11 cellular contexts compared by ENCODE assay signal in genomic region chr6:105609375-105609991, GRCh38.
DNase-seq lines count a peak whose midpoint lies in the region; TF ChIP-seq lines count a peak whose summit lies in the region.
"Had no signal": no experiment of that assay in that cellular context is flagged by ENCODE, and none has a peak within 500 bp of the region (broad histone marks: within the 10 kb centered on the region; RNA-seq: fewer than 3 reads in every experiment).

No MANE protein-coding gene starts in this region.

- peaks cover 6% of the 10 kb centered on the region for H3K4me1 Mint-ChIP-seq in Caco-2 (ENCODE audit: low read depth, unreplicated experiment)
- peaks cover 23% of the 10 kb centered on the region for H3K4me1 Mint-ChIP-seq in neural crest cell

- no TSS peak for BruUV-seq in Caco-2 (replicated peaks; lab: Mats Ljungman, UMichigan)

- CTCF ChIA-PET in Caco-2 (lab: Charles Lee), result no interaction called here

- TF ChIP-seq CTCF in Caco-2 (IDR thresholded peaks at IDR 0.05; ENCODE audit: insufficient read depth in 1 of 2, low read depth in 1 of 2, low read length in 1 of 2, severe bottlenecking in 1 of 2, unreplicated experiment in 1 of 2) (no peak), neural crest cell (conservative IDR thresholded peaks at IDR 0.05) (no peak)

- H3K27me3 ChIP-seq in Caco-2 (replicated peaks; ENCODE audit: control insufficient read depth, insufficient read depth, low read length), result no peaks in the 10 kb centered on the region

- H3K36me3 Mint-ChIP-seq in Caco-2 (ENCODE audit: insufficient read depth, unreplicated experiment) (no peaks in the 10 kb centered on the region), neural crest cell (ENCODE audit: low read depth) (no peaks in the 10 kb centered on the region)

- H3K4me3 ChIP-seq in Caco-2 (ENCODE audit: low read depth, low read length), result no peak overlapping the region

- H3K4me1 ChIP-seq in Caco-2, result peaks cover 31% of the 10 kb centered on the region

- H3K9me3 Mint-ChIP-seq in Caco-2 (ENCODE audit: unreplicated experiment) (peaks cover 6% of the 10 kb centered on the region), neural crest cell (peaks cover 8% of the 10 kb centered on the region)
- H3K9me3 Mint-ChIP-seq: activated naive CD4-positive, alpha-beta T cell treated with anti-CD3 and anti-CD28 coated beads for 36 hours had no signal

- H3K27me3 Mint-ChIP-seq in Caco-2 (ENCODE audit: insufficient read depth, unreplicated experiment) (no peaks in the 10 kb centered on the region), neural crest cell (ENCODE audit: low read depth) (no peaks in the 10 kb centered on the region)

- POLR2A ChIA-PET in Caco-2 (lab: Charles Lee), result no interaction called here

- peak overlapping the region; percentile 77 for H3K27ac Mint-ChIP-seq in Caco-2 (ENCODE audit: unreplicated experiment)
- H3K27ac Mint-ChIP-seq in neural crest cell (ENCODE audit: unreplicated experiment), result peak overlapping the region; percentile 52
- H3K27ac Mint-ChIP-seq: activated naive CD4-positive, alpha-beta T cell treated with anti-CD3 and anti-CD28 coated beads for 36 hours; WTC11 had no signal

- DNase-seq in Caco-2 (no peak), SW480 (ENCODE audit: low spot score) (peak; percentile 49), fibroblast of peridontal ligament (ENCODE audit: extremely low read depth) (peak; percentile 71), neural crest cell (ENCODE audit: low read depth, low spot score) (no peak), COLO668 (lab: John Stamatoyannopoulos, UW; ENCODE audit: unreplicated experiment) (no peak), DMS 273 (lab: John Stamatoyannopoulos, UW; ENCODE audit: unreplicated experiment) (no peak), activated T-cell treated with anti-CD3 and anti-CD28 coated beads for 4 hours (no peak), mesenteric fat pad (ENCODE audit: low spot score) (no peak)
- DNase-seq: activated naive CD4-positive, alpha-beta T cell treated with anti-CD3 and anti-CD28 coated beads for 36 hours; NCI-H526 treated with DMSO at 0.1 percent for 48 hours had no signal

- no peaks in the 10 kb centered on the region for H3K9me3 ChIP-seq in Caco-2

- intact Hi-C loops in Caco-2 (cut with micrococcal nuclease; ENCODE audit: unreplicated experiment), result no loop called here

- H3K4me3 Mint-ChIP-seq in Caco-2 (ENCODE audit: unreplicated experiment) (no peak overlapping the region), neural crest cell (no peak overlapping the region)
- H3K4me3 Mint-ChIP-seq: activated naive CD4-positive, alpha-beta T cell treated with anti-CD3 and anti-CD28 coated beads for 36 hours; WTC11 had no signal

- no peaks in the 10 kb centered on the region for H3K36me3 ChIP-seq in Caco-2 (ENCODE audit: control insufficient read depth, insufficient read depth, low read length)

Comparison
In these comparisons a context has a peak if more than half of its experiments do, and no peak if none do; other contexts are left out.
1. DNase-seq: peak in SW480 (single experiment) and fibroblast of peridontal ligament (single experiment); none in Caco-2 (0 of 2), neural crest cell (single experiment), COLO668 (single experiment), DMS 273 (single experiment), activated T-cell treated with anti-CD3 and anti-CD28 coated beads for 4 hours (single experiment) and mesenteric fat pad (single experiment).